31 cellular contexts compared by ENCODE assay signal in genomic region chr4:121927948-121928347, GRCh38. TPM values are rescaled to one million over a fixed set of nuclear protein-coding genes. Genes with fewer than 3 reads are reported as not detected.
"Had no signal": no experiment of that assay in that cellular context is flagged by ENCODE, and none has a peak within 500 bp of the region (broad histone marks: within the 10 kb centered on the region; RNA-seq: fewer than 3 reads in every experiment).

No MANE protein-coding gene starts in this region.

- H3K4me1 ChIP-seq: adrenal gland, body of pancreas, esophagus muscularis mucosa, gastroesophageal sphincter, heart right ventricle had no signal

- DNase-seq: activated CD4-positive, alpha-beta T cell treated with anti-CD3 and anti-CD28 coated beads for 48 hours; activated CD4-positive, alpha-beta T cell treated with anti-CD3 and anti-CD28 coated beads, Interleukin-2, amount 50 U/mL, for 1 hour; activated CD4-positive, alpha-beta T cell treated with anti-CD3 and anti-CD28 coated beads, Interleukin-2, amount 50 U/mL, for 48 hours; activated CD8-positive, alpha-beta memory T cell treated with anti-CD3 and anti-CD28 coated beads for 24 hours; activated CD8-positive, alpha-beta T cell treated with anti-CD3 and anti-CD28 coated beads for 36 hours; activated effector memory CD4-positive, alpha-beta T cell treated with Interleukin-2 at 50 U/mL for 16 hours; activated gamma-delta T cell treated with Interleukin-2 at 50 U/mL for 16 hours; activated naive CD4-positive, alpha-beta T cell treated with anti-CD3 and anti-CD28 coated beads, Interleukin-2, amount 50 U/mL, for 16 hours; activated naive CD4-positive, alpha-beta T cell treated with Interleukin-2 at 50 U/mL for 16 hours; activated naive CD8-positive, alpha-beta T cell treated with anti-CD3 and anti-CD28 coated beads for 36 hours; activated naive CD8-positive, alpha-beta T cell treated with anti-CD3 and anti-CD28 coated beads, Interleukin-2, amount 50 U/mL, for 24 hours; activated T-cell treated with anti-CD3 and anti-CD28 coated beads, Interleukin-2, amount 50 U/mL, for 4 hours; adrenal gland; amygdala; aorta; body of pancreas; caudate nucleus; cortex of kidney; dermis blood vessel endothelial cell; effector CD4-positive, alpha-beta T cell; effector memory CD8-positive, alpha-beta T cell; erythroblast; foreskin melanocyte; heart right ventricle; hippocampal formation had no signal

- H3K4me3 ChIP-seq: adrenal gland, body of pancreas, esophagus muscularis mucosa, gastroesophageal sphincter, heart right ventricle had no signal

- H3K27me3 ChIP-seq: adrenal gland, esophagus muscularis mucosa, gastroesophageal sphincter had no signal

- ATAC-seq: activated CD4-positive, CD25-positive, alpha-beta regulatory T cell treated with anti-CD3 and anti-CD28 coated beads, Interleukin-2, amount 50 U/mL, for 24 hours; activated CD8-positive, alpha-beta T cell treated with anti-CD3 and anti-CD28 coated beads for 36 hours; activated naive CD8-positive, alpha-beta T cell treated with anti-CD3 and anti-CD28 coated beads, Interleukin-2, amount 50 U/mL, for 24 hours; activated T-cell treated with anti-CD3 and anti-CD28 coated beads, Interleukin-2, amount 50 U/mL, for 4 hours; activated T-helper 17 cell treated with anti-CD3 and anti-CD28 coated beads, Interleukin-2, amount 50 U/mL, for 72 hours; body of pancreas; effector memory CD8-positive, alpha-beta T cell; gastroesophageal sphincter; heart right ventricle; WTC11 had no signal

- H3K27ac ChIP-seq: adrenal gland, body of pancreas, esophagus muscularis mucosa, gastroesophageal sphincter, heart right ventricle, VCaP had no signal

- H3K9me3 ChIP-seq: adrenal gland, body of pancreas, esophagus muscularis mucosa, gastroesophageal sphincter, heart right ventricle had no signal

- H3K36me3 ChIP-seq: adrenal gland, esophagus muscularis mucosa, gastroesophageal sphincter, heart right ventricle had no signal

RNA-seq across cellular contexts. Expression of gene TRPC3, which starts 23.9 kb away (rescaled TPM):
- total RNA-seq: dermis blood vessel endothelial cell had no signal
- polyA plus RNA-seq: aorta had no signal
